8 cellular contexts compared by ENCODE assay signal in the genomic region with DNA sequence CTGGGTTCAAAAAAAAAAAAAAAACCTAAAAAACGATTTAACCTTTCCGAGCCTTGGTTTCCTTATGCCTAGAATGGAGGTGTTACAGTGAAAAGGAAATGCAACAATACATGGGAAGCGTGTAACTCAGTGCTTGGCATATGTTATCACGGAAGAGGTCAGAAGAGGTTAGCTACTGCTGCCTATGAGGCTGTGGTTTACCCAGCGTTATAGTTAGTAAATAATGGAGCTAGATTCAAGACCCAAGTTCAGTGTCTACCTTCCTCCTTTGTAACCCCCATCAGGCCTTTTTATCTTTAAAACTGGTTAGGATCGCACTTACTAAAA. TPM values are rescaled to one million over a fixed set of nuclear protein-coding genes. Genes with fewer than 3 reads are reported as not detected.
A peak's percentile ranks its signal among the peaks of the same experiment; 100 is the strongest.
DNase-seq lines count a peak whose midpoint lies in the region; ATAC-seq and TF ChIP-seq lines count a peak whose summit lies in the region.

No MANE protein-coding gene starts in this region.

- H3K27me3 Mint-ChIP-seq in chondrocyte (ENCODE audit: low read depth): no peaks in the 10 kb centered on the region

- H3K4me1 ChIP-seq in A673 (ENCODE audit: insufficient read depth, low read length, poor library complexity, severe bottlenecking): no peaks in the 10 kb centered on the region
- peaks cover 5% of the 10 kb centered on the region; the same call in 1 of the 2 replicates for H3K4me1 ChIP-seq in HUES6 (ENCODE audit: control insufficient read depth, insufficient read depth, low read length)
- peaks cover 10% of the 10 kb centered on the region for H3K4me1 ChIP-seq in mucosa of stomach (ENCODE audit: control insufficient read depth, insufficient read depth, low read length)

- H3K4me3 Mint-ChIP-seq in chondrocyte (ENCODE audit: unreplicated experiment): peak overlapping the region; percentile 91

- no peaks in the 10 kb centered on the region for H3K9me3 Mint-ChIP-seq in chondrocyte (ENCODE audit: low read depth)

- intact Hi-C loops in A673 (cut with micrococcal nuclease; ENCODE audit: unreplicated experiment): loop anchor here (5.0 kb wide), 1 partner anchor 401 kb away; no protein-coding TSS in a partner anchor

- H3K27ac ChIP-seq in A673 (ENCODE audit: low read depth, low read length, poor library complexity, severe bottlenecking) (peak overlapping the region; percentile 80), HUES6 (ENCODE audit: low read depth, low read length) (no peak overlapping the region)

- TF ChIP-seq CTCF in A673 (conservative IDR thresholded peaks at IDR 0.05; ENCODE audit: low read depth, low read length): no peak
- no peak for TF ChIP-seq CTCF in chondrocyte (IDR thresholded peaks at IDR 0.05)

- CTCF ChIA-PET in A673 (lab: Charles Lee): no interaction called here

- BruUV-seq in A673 (replicated peaks; lab: Mats Ljungman, UMichigan): no TSS peak

- DNase-seq in A673 (ENCODE audit: low spot score): no peak
- no peak for DNase-seq in chondrocyte (ENCODE audit: low spot score)
- DNase-seq in stimulated activated naive CD4-positive, alpha-beta T cell treated with Interleukin-2 at 50 U/mL for 16 hours (lab: John Stamatoyannopoulos, UW): no peak
- DNase-seq in cerebellar cortex (ENCODE audit: low spot score): no peak

- H3K36me3 Mint-ChIP-seq in chondrocyte (ENCODE audit: low read depth): peaks cover 5% of the 10 kb centered on the region

- no peaks in the 10 kb centered on the region for H3K36me3 ChIP-seq in A673 (ENCODE audit: insufficient read depth, low read length, poor library complexity, severe bottlenecking)
- peaks cover 17% of the 10 kb centered on the region for H3K36me3 ChIP-seq in HUES6 (ENCODE audit: control insufficient read depth, insufficient read depth, low read length)
- no peaks in the 10 kb centered on the region for H3K36me3 ChIP-seq in mucosa of stomach (ENCODE audit: control insufficient read depth, insufficient read depth, low read length)

- no peaks in the 10 kb centered on the region for H3K27me3 ChIP-seq in A673 (replicated peaks; ENCODE audit: insufficient read depth, low read depth, low read length, poor library complexity)
- H3K27me3 ChIP-seq in HUES6 (ENCODE audit: control insufficient read depth, insufficient read depth, low read length): peaks cover 22% of the 10 kb centered on the region
- H3K27me3 ChIP-seq in mucosa of stomach (ENCODE audit: control insufficient read depth, insufficient read depth, low read length): no peaks in the 10 kb centered on the region

- peaks cover 36% of the 10 kb centered on the region for H3K4me1 Mint-ChIP-seq in chondrocyte (ENCODE audit: low read depth)

- peak overlapping the region; percentile 94 for H3K27ac Mint-ChIP-seq in chondrocyte (ENCODE audit: unreplicated experiment)

- peak overlapping the region; percentile 65 for H3K9ac ChIP-seq in HUES6 (ENCODE audit: low read length)
- H3K9ac ChIP-seq in mucosa of stomach (ENCODE audit: low read length): peak overlapping the region; percentile 85

- no peak for ATAC-seq in HG02970 (IDR thresholded peaks at IDR 0.05; ENCODE audit: low FRiP score, unreplicated experiment)
- ATAC-seq in GM19455 (IDR thresholded peaks at IDR 0.05; ENCODE audit: unreplicated experiment): no peak

- H3K9me3 ChIP-seq in A673 (ENCODE audit: low read depth, low read length, poor library complexity, severe bottlenecking): no peaks in the 10 kb centered on the region
- no peaks in the 10 kb centered on the region for H3K9me3 ChIP-seq in HUES6 (ENCODE audit: control insufficient read depth, insufficient read depth, low read depth, low read length)
- H3K9me3 ChIP-seq in mucosa of stomach (ENCODE audit: control insufficient read depth, low read length): no peaks in the 10 kb centered on the region

- H3K4me3 ChIP-seq in A673 (ENCODE audit: low read depth, low read length, poor library complexity, severe bottlenecking) (peak overlapping the region; percentile 82), HUES6 (ENCODE audit: low read depth, low read length) (peak overlapping the region; percentile 75), mucosa of stomach (ENCODE audit: low read length) (peak overlapping the region; percentile 85)

- POLR2A ChIA-PET in A673 (lab: Charles Lee; ENCODE audit: low non-redundant PET): no interaction called here

RNA-seq across cellular contexts. Expression of a gene that starts 0.8 kb away (rescaled TPM):
- total RNA-seq in A673 (2021) (20.3 and 31.1 TPM in 2 replicates), chondrocyte (25.0 to 28.6 TPM (median 28.2 TPM) in 3 replicates)

RNA-seq across cellular contexts. Expression of a gene that starts 4.6 kb away (rescaled TPM):
- total RNA-seq in A673 (2021) (11.6 and 12.8 TPM in 2 replicates), chondrocyte (200 to 223 TPM (median 222 TPM) in 3 replicates)

Comparison
In these comparisons a context has a peak if more than half of its experiments do, and no peak if none do; other contexts are left out.
1. RNA of a gene that starts 4.6 kb away (total RNA-seq): 200 to 223 TPM in chondrocyte; 11.6 to 12.8 TPM in A673; every median in the first group is over 10 times any median in the second.
2. Peak in every context shown above with its lines, with median percentiles within 50 percentile points of each other: H3K4me3 ChIP-seq.